ENCODE assay signal across 1 cellular context in genomic region chr9:106921989-106922388, GRCh38.
TF ChIP-seq lines count a peak whose summit lies in the region.

No MANE protein-coding gene starts in this region.

TF ChIP-seq in WTC11, 78 proteins besides CTCF, POLR2A, EP300 and RAD21 (continued from another document):
- TF ChIP-seq, protein P1, sequence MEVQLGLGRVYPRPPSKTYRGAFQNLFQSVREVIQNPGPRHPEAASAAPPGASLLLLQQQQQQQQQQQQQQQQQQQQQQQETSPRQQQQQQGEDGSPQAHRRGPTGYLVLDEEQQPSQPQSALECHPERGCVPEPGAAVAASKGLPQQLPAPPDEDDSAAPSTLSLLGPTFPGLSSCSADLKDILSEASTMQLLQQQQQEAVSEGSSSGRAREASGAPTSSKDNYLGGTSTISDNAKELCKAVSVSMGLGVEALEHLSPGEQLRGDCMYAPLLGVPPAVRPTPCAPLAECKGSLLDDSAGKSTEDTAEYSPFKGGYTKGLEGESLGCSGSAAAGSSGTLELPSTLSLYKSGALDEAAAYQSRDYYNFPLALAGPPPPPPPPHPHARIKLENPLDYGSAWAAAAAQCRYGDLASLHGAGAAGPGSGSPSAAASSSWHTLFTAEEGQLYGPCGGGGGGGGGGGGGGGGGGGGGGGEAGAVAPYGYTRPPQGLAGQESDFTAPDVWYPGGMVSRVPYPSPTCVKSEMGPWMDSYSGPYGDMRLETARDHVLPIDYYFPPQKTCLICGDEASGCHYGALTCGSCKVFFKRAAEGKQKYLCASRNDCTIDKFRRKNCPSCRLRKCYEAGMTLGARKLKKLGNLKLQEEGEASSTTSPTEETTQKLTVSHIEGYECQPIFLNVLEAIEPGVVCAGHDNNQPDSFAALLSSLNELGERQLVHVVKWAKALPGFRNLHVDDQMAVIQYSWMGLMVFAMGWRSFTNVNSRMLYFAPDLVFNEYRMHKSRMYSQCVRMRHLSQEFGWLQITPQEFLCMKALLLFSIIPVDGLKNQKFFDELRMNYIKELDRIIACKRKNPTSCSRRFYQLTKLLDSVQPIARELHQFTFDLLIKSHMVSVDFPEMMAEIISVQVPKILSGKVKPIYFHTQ (CRISPR knock-in tag; IDR thresholded peaks at IDR 0.05) = no peak
- TF ChIP-seq ZBTB21 (CRISPR knock-in tag; IDR thresholded peaks at IDR 0.05; ENCODE audit: borderline replicate concordance) = no peak
- TF ChIP-seq ZSCAN18 (CRISPR knock-in tag; IDR thresholded peaks at IDR 0.05) = no peak
- TF ChIP-seq NR2C2 (CRISPR knock-in tag; IDR thresholded peaks at IDR 0.05) = no peak
- no peak for TF ChIP-seq ARID4B (CRISPR knock-in tag; IDR thresholded peaks at IDR 0.05; ENCODE audit: borderline replicate concordance)
